8 cellular contexts compared by ENCODE assay signal in the genomic region with DNA sequence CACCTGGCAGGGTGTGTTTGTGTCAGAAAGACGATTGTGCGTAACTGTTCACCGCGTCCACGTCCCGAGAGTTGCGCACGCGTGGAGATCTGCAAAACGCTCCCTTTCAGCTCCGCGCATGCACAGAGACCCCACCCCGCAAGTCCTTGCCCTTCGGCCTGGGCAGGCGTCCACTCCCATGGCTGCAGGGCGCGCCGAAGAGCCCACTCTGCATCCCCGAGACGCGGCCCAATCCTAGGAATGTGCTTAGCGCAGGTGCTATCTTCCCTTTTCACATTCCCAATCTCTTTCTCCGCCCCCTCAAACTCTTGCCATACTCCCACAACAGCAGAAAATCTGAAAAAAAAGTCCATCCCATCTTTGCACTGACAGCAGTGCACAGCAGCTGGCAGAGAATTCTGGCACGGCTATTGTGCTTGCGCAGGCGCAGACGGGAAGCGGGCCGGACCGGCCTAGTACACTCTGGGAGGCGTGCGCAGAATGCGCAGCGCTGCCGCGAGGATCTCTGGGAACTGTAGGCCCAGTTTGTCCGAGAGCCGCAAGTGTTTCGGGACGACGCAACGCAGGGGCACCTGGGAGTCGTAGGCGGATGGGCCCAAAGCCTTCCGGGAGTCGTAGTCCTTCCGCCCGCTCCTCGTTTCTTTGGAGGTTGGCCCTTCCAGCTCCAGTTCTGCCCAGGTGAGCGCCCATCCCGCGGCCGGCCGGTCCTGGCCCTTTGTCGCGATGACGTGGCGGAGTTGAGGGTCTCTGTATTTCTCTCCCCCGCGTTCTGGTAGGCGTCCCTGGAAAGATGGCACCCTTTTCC.
DNase-seq lines count a peak whose midpoint lies in the region; ATAC-seq and TF ChIP-seq lines count a peak whose summit lies in the region.

No MANE protein-coding gene starts in this region.

- peaks cover 13% of the 10 kb centered on the region for H3K27me3 ChIP-seq in HUES6 (ENCODE audit: control insufficient read depth, insufficient read depth, low read length)
- no peaks in the 10 kb centered on the region for H3K27me3 ChIP-seq in OCI-LY3 (ENCODE audit: low read depth, low read length)

- H3K4me3 ChIP-seq in HUES6 (ENCODE audit: low read depth, low read length) (peak overlapping the region; percentile 84), OCI-LY3 (ENCODE audit: low read length) (peak overlapping the region; percentile 85)

- H3K79me2 ChIP-seq in OCI-LY3 (ENCODE audit: low read length) = no peaks in the 10 kb centered on the region

- H2AFZ ChIP-seq in OCI-LY3 (ENCODE audit: low read depth, low read length) = peak overlapping the region; percentile 83

- no peak for TF ChIP-seq CTCF in OCI-LY3 (IDR thresholded peaks at IDR 0.05; ENCODE audit: low read depth, low read length)

- H3K9ac ChIP-seq in HUES6 (ENCODE audit: low read length) (peak overlapping the region; percentile 60), OCI-LY3 (ENCODE audit: low read length) (peak overlapping the region; percentile 76)

- H3K9me3 ChIP-seq in HUES6 (ENCODE audit: control insufficient read depth, insufficient read depth, low read depth, low read length) (peaks cover 6% of the 10 kb centered on the region; the same call in 1 of the 2 replicates), OCI-LY3 (ENCODE audit: insufficient read depth, low read length) (no peaks in the 10 kb centered on the region)

- H3K27ac ChIP-seq in HUES6 (ENCODE audit: low read depth, low read length) (no peak overlapping the region), OCI-LY3 (ENCODE audit: low read length) (peak overlapping the region; percentile 34)

- H3K4me1 ChIP-seq in HUES6 (ENCODE audit: control insufficient read depth, insufficient read depth, low read length) = peaks cover 8% of the 10 kb centered on the region
- peaks cover 12% of the 10 kb centered on the region for H3K4me1 ChIP-seq in OCI-LY3 (ENCODE audit: low read length)

- no peaks in the 10 kb centered on the region for H4K20me1 ChIP-seq in OCI-LY3 (ENCODE audit: insufficient read depth, low read length)

- DNase-seq in COR-L47 (lab: John Stamatoyannopoulos, UW) (peak; percentile 95), activated T-cell treated with anti-CD3 and anti-CD28 coated beads for 24 hours (ENCODE audit: low read depth) (peak; percentile 94), epidermal melanocyte (ENCODE audit: insufficient read length, low spot score) (peak; percentile 96), midbrain (lab: John Stamatoyannopoulos, UW) (peak; percentile 99)
- DNase-seq in stimulated activated CD8-positive, alpha-beta memory T cell treated with anti-CD3 and anti-CD28 coated beads, Interleukin-15, amount 100 ng/mL, for 48 hours (ENCODE audit: low read depth in 2 of 2) = peak; percentile 95 to 96

- H3K4me2 ChIP-seq in OCI-LY3 (ENCODE audit: low read length) = peak overlapping the region; percentile 90

- H3K36me3 ChIP-seq in HUES6 (ENCODE audit: control insufficient read depth, insufficient read depth, low read length) (no peaks in the 10 kb centered on the region), OCI-LY3 (replicated peaks; ENCODE audit: low read depth, low read length) (peaks cover 4% of the 10 kb centered on the region)

- ATAC-seq in GM21447 (IDR thresholded peaks at IDR 0.05; ENCODE audit: unreplicated experiment) = peak; percentile 95
